In the genomic region with DNA sequence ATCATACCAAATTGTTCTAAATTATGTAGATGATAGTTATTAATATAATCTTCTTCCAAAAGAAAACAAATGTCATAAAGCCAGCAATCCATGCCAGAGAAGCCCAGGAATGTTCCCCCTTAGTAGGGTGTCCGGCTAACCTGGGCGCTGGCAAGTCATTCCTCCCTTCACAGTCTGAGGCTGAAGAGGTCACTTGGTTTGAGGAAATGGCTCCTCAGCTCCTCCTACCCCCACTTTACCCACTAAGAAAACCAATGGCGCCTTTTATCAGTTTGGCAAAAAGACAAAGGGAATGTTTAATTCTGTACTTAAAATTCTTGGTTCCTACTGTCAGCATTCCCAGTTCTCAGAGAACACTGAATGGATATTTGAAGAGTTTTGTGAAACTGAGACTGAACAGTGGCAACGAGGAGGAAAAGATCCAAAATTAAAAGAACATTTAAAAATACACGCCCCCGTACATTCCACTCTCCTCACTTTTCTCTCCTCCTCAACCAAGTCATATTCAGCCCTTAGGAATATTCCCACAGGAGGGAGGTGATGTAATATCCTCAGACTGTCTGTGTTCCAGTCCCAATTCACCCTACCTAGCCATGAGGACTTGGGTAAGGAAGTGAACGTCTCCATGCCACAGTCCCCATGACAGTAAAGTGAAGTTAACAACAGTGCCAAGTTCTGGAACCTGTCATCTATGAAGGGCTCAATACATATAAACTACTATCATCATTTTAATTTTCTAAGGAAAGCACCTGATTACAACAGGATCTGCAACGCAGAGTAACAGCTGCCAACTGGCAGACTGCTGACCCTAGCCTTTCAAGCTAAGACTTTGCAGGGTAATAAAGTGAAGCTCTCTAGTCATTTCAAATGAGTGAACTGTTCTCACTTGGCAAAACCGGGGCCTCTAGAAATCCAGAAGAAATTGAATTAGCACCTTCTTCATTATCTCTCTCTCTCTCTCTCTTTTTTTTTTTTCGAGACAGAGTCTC, we compare ENCODE assay signal across 14 cellular contexts.
A peak's percentile ranks its signal among the peaks of the same experiment; 100 is the strongest.
DNase-seq lines count a peak whose midpoint lies in the region; ATAC-seq and TF ChIP-seq lines count a peak whose summit lies in the region.
"Had no signal": no experiment of that assay in that cellular context is flagged by ENCODE, and none has a peak within 500 bp of the region (broad histone marks: within the 10 kb centered on the region; RNA-seq: fewer than 3 reads in every experiment).

No MANE protein-coding gene starts in this region.

- ATAC-seq in Right ventricle myocardium inferior (peak; percentile 93), GM18870 (IDR thresholded peaks at IDR 0.05; ENCODE audit: unreplicated experiment) (no peak), HG02870 (IDR thresholded peaks at IDR 0.05; ENCODE audit: unreplicated experiment) (no peak)

- no peaks in the 10 kb centered on the region for H3K9me3 Mint-ChIP-seq in nephron
- peaks cover 3% of the 10 kb centered on the region for H3K9me3 Mint-ChIP-seq in activated T-helper 1 cell treated with anti-CD3 and anti-CD28 coated beads, Interleukin-12 subunit alpha, Interleukin-12 subunit beta, Interleukin-2, Interleukin-4 antibody, amounts not matched to agents 30 ng/mL and 10 ng/mL and 1 ng/mL, durations not matched to agents 14 hours and 24 hours and 36 hours
- H3K9me3 Mint-ChIP-seq: activated naive CD4-positive, alpha-beta T cell treated with anti-CD3 and anti-CD28 coated beads for 36 hours; dendritic cell treated with granulocyte-macrophage colony-stimulating factor and Interleukin-4, amounts not matched to agents 40 ng/mL and 50 ng/mL, for 4 days had no signal

- H3K27me3 Mint-ChIP-seq in nephron (ENCODE audit: low read depth) = no peaks in the 10 kb centered on the region
- no peaks in the 10 kb centered on the region for H3K27me3 Mint-ChIP-seq in activated T-helper 1 cell treated with anti-CD3 and anti-CD28 coated beads, Interleukin-12 subunit alpha, Interleukin-12 subunit beta, Interleukin-2, Interleukin-4 antibody, amounts not matched to agents 30 ng/mL and 10 ng/mL and 1 ng/mL, durations not matched to agents 14 hours and 24 hours and 36 hours (ENCODE audit: insufficient read depth)
- H3K27me3 Mint-ChIP-seq: dendritic cell treated with granulocyte-macrophage colony-stimulating factor and Interleukin-4, amounts not matched to agents 40 ng/mL and 50 ng/mL, for 4 days had no signal

- H3K27ac Mint-ChIP-seq in nephron = peak overlapping the region in 2 of 3 experiments; percentile 27 to 48
- H3K27ac Mint-ChIP-seq in activated T-helper 1 cell treated with anti-CD3 and anti-CD28 coated beads, Interleukin-12 subunit alpha, Interleukin-12 subunit beta, Interleukin-2, Interleukin-4 antibody, amounts not matched to agents 30 ng/mL and 10 ng/mL and 1 ng/mL, durations not matched to agents 14 hours and 24 hours and 36 hours = no peak overlapping the region
- H3K27ac Mint-ChIP-seq: activated naive CD4-positive, alpha-beta T cell treated with anti-CD3 and anti-CD28 coated beads for 36 hours; dendritic cell treated with granulocyte-macrophage colony-stimulating factor and Interleukin-4, amounts not matched to agents 40 ng/mL and 50 ng/mL, for 4 days had no signal

- H3K4me1 ChIP-seq in uterus = peaks cover 0 to 8% of the 10 kb centered on the region in 2 donors

- H3K4me3 ChIP-seq in fibroblast of villous mesenchyme (ENCODE audit: low read depth, low read length) (no peak overlapping the region), uterus (no peak overlapping the region)

- no peaks in the 10 kb centered on the region for H3K27me3 ChIP-seq in uterus

- DNase-seq in Right ventricle myocardium inferior (ENCODE audit: missing footprints) = no peak
- no peak for DNase-seq in cardiac septum (ENCODE audit: low spot score)
- peak; percentile 28 for DNase-seq in fibroblast of villous mesenchyme (ENCODE audit: low read depth)
- DNase-seq in uterus = peak; percentile 32 to 43
- DNase-seq in activated T-helper 1 cell treated with anti-CD3 and anti-CD28 coated beads, Interleukin-12 subunit alpha, Interleukin-12 subunit beta, Interleukin-2, Interleukin-4 antibody, amounts not matched to agents 30 ng/mL and 10 ng/mL and 1 ng/mL, durations not matched to agents 14 hours and 24 hours and 36 hours (ENCODE audit: low spot score) = no peak
- DNase-seq: activated CD4-positive, alpha-beta T cell treated with anti-CD3 and anti-CD28 coated beads, Interleukin-2, amount 50 U/mL, for 4 hours; DMS53; T-helper 2 cell; trophoblast cell had no signal

- H3K27ac ChIP-seq in uterus = peak overlapping the region; percentile 61 to 67

- H3K4me3 Mint-ChIP-seq in nephron = no peak overlapping the region
- no peak overlapping the region for H3K4me3 Mint-ChIP-seq in activated T-helper 1 cell treated with anti-CD3 and anti-CD28 coated beads, Interleukin-12 subunit alpha, Interleukin-12 subunit beta, Interleukin-2, Interleukin-4 antibody, amounts not matched to agents 30 ng/mL and 10 ng/mL and 1 ng/mL, durations not matched to agents 14 hours and 24 hours and 36 hours
- H3K4me3 Mint-ChIP-seq: activated naive CD4-positive, alpha-beta T cell treated with anti-CD3 and anti-CD28 coated beads for 36 hours; dendritic cell treated with granulocyte-macrophage colony-stimulating factor and Interleukin-4, amounts not matched to agents 40 ng/mL and 50 ng/mL, for 4 days had no signal

- peaks cover 13% of the 10 kb centered on the region for H3K4me1 Mint-ChIP-seq in nephron
- peaks cover 32% of the 10 kb centered on the region for H3K4me1 Mint-ChIP-seq in activated T-helper 1 cell treated with anti-CD3 and anti-CD28 coated beads, Interleukin-12 subunit alpha, Interleukin-12 subunit beta, Interleukin-2, Interleukin-4 antibody, amounts not matched to agents 30 ng/mL and 10 ng/mL and 1 ng/mL, durations not matched to agents 14 hours and 24 hours and 36 hours (ENCODE audit: low read depth)

- H3K36me3 ChIP-seq in uterus = no peaks in the 10 kb centered on the region

- H3K36me3 Mint-ChIP-seq in nephron (ENCODE audit: low read depth) = no peaks in the 10 kb centered on the region
- peaks cover 6% of the 10 kb centered on the region for H3K36me3 Mint-ChIP-seq in activated T-helper 1 cell treated with anti-CD3 and anti-CD28 coated beads, Interleukin-12 subunit alpha, Interleukin-12 subunit beta, Interleukin-2, Interleukin-4 antibody, amounts not matched to agents 30 ng/mL and 10 ng/mL and 1 ng/mL, durations not matched to agents 14 hours and 24 hours and 36 hours (ENCODE audit: low read depth)

- TF ChIP-seq CTCF in fibroblast of villous mesenchyme (IDR thresholded peaks at IDR 0.05; ENCODE audit: insufficient read depth, low read depth, low read length) = no peak
- no peak for TF ChIP-seq CTCF in nephron (IDR thresholded peaks at IDR 0.05; ENCODE audit: unreplicated experiment in 3 of 3)
- no peak for TF ChIP-seq CTCF in uterus (IDR thresholded peaks at IDR 0.05)

- H3K9me3 ChIP-seq in uterus = no peaks in the 10 kb centered on the region

- intact Hi-C loops in Right ventricle myocardium inferior (cut with DNase I) = no loop called here
- intact Hi-C loops in cardiac septum (cut with DNase I) = no loop called here
- intact Hi-C loops in uterus (cut with DNase I; ENCODE audit: low total_unique reads) = no loop called here
- intact Hi-C loops in activated T-helper 1 cell treated with anti-CD3 and anti-CD28 coated beads, Interleukin-12 subunit alpha, Interleukin-12 subunit beta, Interleukin-2, Interleukin-4 antibody, amounts not matched to agents 30 ng/mL and 10 ng/mL and 1 ng/mL, durations not matched to agents 14 hours and 24 hours and 36 hours (cut with micrococcal nuclease) = no loop called here

- no peak for TF ChIP-seq POLR2A in uterus (IDR thresholded peaks at IDR 0.05)

Comparison
In these comparisons a context has a peak if more than half of its experiments do, and no peak if none do; other contexts are left out.
1. DNase-seq: peak in fibroblast of villous mesenchyme (single experiment) and uterus (2 of 2); none in Right ventricle myocardium inferior (single experiment), cardiac septum (single experiment) and activated T-helper 1 cell treated with anti-CD3 and anti-CD28 coated beads, Interleukin-12 subunit alpha, Interleukin-12 subunit beta, Interleukin-2, Interleukin-4 antibody, amounts not matched to agents 30 ng/mL and 10 ng/mL and 1 ng/mL, durations not matched to agents 14 hours and 24 hours and 36 hours (single experiment).